Comparison of ENCODE assay signal across 12 cellular contexts in the genomic region with DNA sequence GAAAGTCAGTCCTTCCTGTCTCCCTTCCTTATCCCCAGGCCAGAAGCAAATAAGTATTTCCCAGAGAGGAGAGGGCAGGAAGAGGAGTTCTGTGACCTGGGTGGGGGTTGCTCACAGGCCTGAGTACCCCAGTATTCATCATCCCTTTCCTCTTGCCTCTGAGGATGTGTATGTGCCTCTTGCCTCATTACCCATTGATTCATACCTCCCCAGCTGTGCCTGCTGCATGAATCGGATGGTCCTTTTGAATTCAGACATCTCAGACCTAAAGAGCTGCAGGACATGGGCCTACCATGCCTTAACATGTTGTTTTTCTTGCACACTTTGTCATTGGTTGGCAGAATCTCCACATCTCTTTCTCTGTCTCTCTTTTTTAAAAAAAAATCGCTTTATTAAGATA.
"Had no signal": no experiment of that assay in that cellular context is flagged by ENCODE, and none has a peak within 500 bp of the region (broad histone marks: within the 10 kb centered on the region; RNA-seq: fewer than 3 reads in every experiment).

No MANE protein-coding gene starts in this region.

- FAIRE-seq: pancreas had no signal

- H3K36me3 ChIP-seq: gastrocnemius medialis, pancreas, thoracic aorta had no signal

- H3K4me1 ChIP-seq: gastrocnemius medialis had no signal

- H3K4me3 ChIP-seq: body of pancreas, gastrocnemius medialis, pancreas, thoracic aorta had no signal

- H3K27ac ChIP-seq: gastrocnemius medialis, thoracic aorta had no signal

- ATAC-seq: activated naive CD4-positive, alpha-beta T cell treated with anti-CD3 and anti-CD28 coated beads, Interleukin-2, amount 50 U/mL, for 72 hours; activated T-cell treated with anti-CD3 and anti-CD28 coated beads, Interleukin-2, amount 50 U/mL, for 4 hours; gastrocnemius medialis; stimulated activated naive CD8-positive, alpha-beta T cell treated with anti-CD3 and anti-CD28 coated beads, Interleukin-15, amount 100 ng/mL, for 72 hours had no signal

- DNase-seq: activated CD4-positive, alpha-beta memory T cell treated with anti-CD3 and anti-CD28 coated beads for 36 hours; activated CD4-positive, CD25-positive, alpha-beta regulatory T cell treated with anti-CD3 and anti-CD28 coated beads, Interleukin-2, amount 50 U/mL, for 72 hours; activated effector memory CD4-positive, alpha-beta T cell treated with anti-CD3 and anti-CD28 coated beads, Interleukin-2, amount 50 U/mL, for 16 hours; activated T-cell treated with anti-CD3 and anti-CD28 coated beads, Interleukin-2, amount 50 U/mL, for 4 hours; amniotic stem cell; gastrocnemius medialis; stimulated activated CD4-positive, alpha-beta T cell treated with anti-CD3 and anti-CD28 coated beads, Interleukin-4, amount 100 ng/mL, for 4 hours; stimulated activated naive CD8-positive, alpha-beta T cell treated with anti-CD3 and anti-CD28 coated beads, Interleukin-15, amount 100 ng/mL, for 72 hours had no signal

- H3K9me3 ChIP-seq: body of pancreas, gastrocnemius medialis, pancreas, thoracic aorta had no signal

- H3K27me3 ChIP-seq: body of pancreas, gastrocnemius medialis, pancreas had no signal
